5 cellular contexts compared by ENCODE assay signal in the genomic region with DNA sequence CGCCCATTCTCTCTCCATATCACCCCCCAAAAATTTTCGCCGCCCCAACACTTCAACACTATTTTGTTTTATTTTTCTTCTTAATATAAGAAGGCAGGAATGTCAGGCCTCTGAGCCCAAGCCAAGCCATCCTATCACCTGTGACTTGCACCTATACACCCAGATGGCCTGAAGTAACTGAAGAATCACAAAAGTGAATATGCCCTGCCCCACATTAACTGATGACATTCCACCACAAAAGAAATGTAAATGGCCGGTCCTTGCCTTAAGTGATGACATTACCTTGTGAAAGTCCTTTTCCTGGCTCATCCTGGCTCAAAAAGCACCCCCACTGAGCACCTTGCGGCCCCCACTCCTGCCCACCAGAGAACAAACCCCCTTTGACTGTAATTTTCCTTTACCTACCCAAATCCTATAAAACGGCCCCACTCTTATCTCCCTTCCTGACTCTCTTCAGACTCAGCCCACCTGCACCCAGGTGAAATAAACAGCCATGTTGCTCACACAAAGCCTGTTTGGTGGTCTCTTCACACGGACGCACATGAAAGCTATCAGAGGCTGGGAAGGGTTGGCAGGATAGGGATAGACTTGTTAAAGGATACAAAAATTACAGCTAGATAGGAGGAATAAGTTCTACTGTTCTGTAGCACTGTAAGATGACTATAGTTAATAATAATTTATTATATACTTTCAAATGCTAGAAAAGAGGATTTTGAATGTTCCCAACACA.
DNase-seq lines count a peak whose midpoint lies in the region; TF ChIP-seq lines count a peak whose summit lies in the region.
"Not testable (repeated sequence)": the region's sequence is repeated elsewhere in the genome, so short reads cannot be mapped to it uniquely, and the experiment has no call there.

No MANE protein-coding gene starts in this region.

- H3K9me3 ChIP-seq in H9 (ENCODE audit: control insufficient read depth, low read depth, low read length); HUES64 (ENCODE audit: insufficient read depth, low read depth, low read length); endodermal cell (ENCODE audit: control insufficient read depth, low read length): not testable (repeated sequence)

- TF ChIP-seq CTCF in H9 (conservative IDR thresholded peaks at IDR 0.05); endodermal cell (conservative IDR thresholded peaks at IDR 0.05): not testable (repeated sequence)

- peak; percentile 4 for DNase-seq in ELF-1 (ENCODE audit: low read depth, low spot score)
- DNase-seq in H9 = peak; percentile 44
- DNase-seq in endodermal cell = peak; percentile 51
- peak; percentile 12 for DNase-seq in iPS DF 19.7 (ENCODE audit: low read depth, low spot score)

- H2BK120ac ChIP-seq in H9 (ENCODE audit: low read depth, low read length, poor library complexity, severe bottlenecking) = not testable (repeated sequence)

- H2BK12ac ChIP-seq in H9 (ENCODE audit: insufficient read length, low read depth, low read length) = not testable (repeated sequence)

- WGBS in H9 (ENCODE audit: extremely low coverage, insufficient read length, low lambda C conversion rate) = no CpG with 5 or more reads among the region's 8 CpGs
- WGBS in HUES64 = 36% methylated on average over 4 of the region's 8 CpGs
- WGBS in endodermal cell (ENCODE audit: insufficient coverage in 1 of 2, insufficient read length in 1 of 2), 2 experiments = 76% methylated on average over 5 of the region's 8 CpGs; no CpG with 5 or more reads in 1 of the 2 experiments

- not testable (repeated sequence) for H3K18ac ChIP-seq in H9 (ENCODE audit: insufficient read length, low read depth, low read length)

- H3K4me1 ChIP-seq in H9 (ENCODE audit: insufficient read depth, low read length); endodermal cell (ENCODE audit: control insufficient read depth, insufficient read depth, low read length): not testable (repeated sequence)
- H3K4me1 ChIP-seq in HUES64 (ENCODE audit: insufficient read depth, low read length) = peaks cover 14% of the 10 kb centered on the region

- H3K79me1 ChIP-seq in H9 (ENCODE audit: insufficient read depth, low read depth, low read length, poor library complexity, severe bottlenecking) = not testable (repeated sequence)

- peak overlapping the region in 1 of 2 experiments; percentile 4; a peak in 1 of 5 replicates for H3K4me3 Mint-ChIP-seq in H9
- H3K4me3 Mint-ChIP-seq in endodermal cell = not testable (repeated sequence)

- not testable (repeated sequence) for H3K27me3 Mint-ChIP-seq in H9 (ENCODE audit: low read depth); endodermal cell (ENCODE audit: insufficient read depth)

- H3K27me3 ChIP-seq in H9 (ENCODE audit: insufficient read depth, low read length); HUES64 (ENCODE audit: insufficient read depth, low read length); endodermal cell (ENCODE audit: control insufficient read depth, insufficient read depth, low read length, poor library complexity, severe bottlenecking): not testable (repeated sequence)

- H3T11ph ChIP-seq in H9 (ENCODE audit: low read length) = not testable (repeated sequence)

- H3K23me2 ChIP-seq in H9 (ENCODE audit: insufficient read length, low read depth, low read length, poor library complexity, severe bottlenecking) = not testable (repeated sequence)

- H3K4ac ChIP-seq in H9 (ENCODE audit: low read depth, low read length) = not testable (repeated sequence)

- H2BK5ac ChIP-seq in H9 (ENCODE audit: insufficient read length, low read length) = not testable (repeated sequence)

- not testable (repeated sequence) for H3K4me2 ChIP-seq in H9 (ENCODE audit: insufficient read depth, insufficient read length, low read length)

- not testable (repeated sequence) for H3K14ac ChIP-seq in H9 (ENCODE audit: insufficient read depth, low read length)

- H3K56ac ChIP-seq in H9 (ENCODE audit: insufficient read length, low read depth, low read length) = not testable (repeated sequence)

- H2AK5ac ChIP-seq in H9 (ENCODE audit: insufficient read length, low read length) = not testable (repeated sequence)

- not testable (repeated sequence) for H4K8ac ChIP-seq in H9 (replicated peaks; ENCODE audit: insufficient read length, low read depth, low read length)

- not testable (repeated sequence) for H3K4me3 ChIP-seq in HUES64 (ENCODE audit: low read length); endodermal cell (ENCODE audit: low read length)

- not testable (repeated sequence) for H2AFZ ChIP-seq in H9 (ENCODE audit: low read length)

- peaks cover 1 to 15% (median 6%) of the 10 kb centered on the region in 3 experiments for H3K36me3 Mint-ChIP-seq in H9 (ENCODE audit: insufficient read depth in 1 of 3, low read depth in 3 of 3)
- not testable (repeated sequence) for H3K36me3 Mint-ChIP-seq in endodermal cell (ENCODE audit: low read depth)

- H3K79me2 ChIP-seq in H9 (ENCODE audit: insufficient read depth, low read length) = not testable (repeated sequence)

- H4K5ac ChIP-seq in H9 (ENCODE audit: insufficient read length, low read depth, low read length) = not testable (repeated sequence)

- H3K23ac ChIP-seq in H9 (ENCODE audit: insufficient read length, low read depth, low read length) = not testable (repeated sequence)

- H3K9ac ChIP-seq in H9 (ENCODE audit: extremely low read depth, insufficient read length, low read length); HUES64 (ENCODE audit: low read depth, low read length); endodermal cell (ENCODE audit: extremely low read depth, low read length, poor library complexity, severe bottlenecking): not testable (repeated sequence)

- peak overlapping the region; percentile 77 for H3K27ac ChIP-seq in H9 (ENCODE audit: insufficient read length, low read depth, low read length)
- peak overlapping the region; percentile 62; the same call in 1 of the 2 replicates for H3K27ac ChIP-seq in HUES64 (ENCODE audit: low read depth, low read length)
- not testable (repeated sequence) for H3K27ac ChIP-seq in endodermal cell (ENCODE audit: low read depth, low read length)

- H3K27ac Mint-ChIP-seq in H9 (peak overlapping the region; percentile 68 to 98 (median 88)), endodermal cell (peak overlapping the region; percentile 78)

- H3K9me3 Mint-ChIP-seq in H9 = peaks cover 8 to 23% of the 10 kb centered on the region in 2 experiments
- H3K9me3 Mint-ChIP-seq in endodermal cell = peaks cover 16% of the 10 kb centered on the region

- H3K36me3 ChIP-seq in HUES64 (ENCODE audit: insufficient read depth, low read length); endodermal cell (ENCODE audit: control insufficient read depth, insufficient read depth, low read length): not testable (repeated sequence)

- H4K91ac ChIP-seq in H9 (ENCODE audit: insufficient read length, low read depth, low read length) = not testable (repeated sequence)

- H2BK15ac ChIP-seq in H9 (ENCODE audit: low read depth, low read length) = not testable (repeated sequence)

- H4K20me1 ChIP-seq in H9 (ENCODE audit: control insufficient read depth, insufficient read depth, insufficient read length) = not testable (repeated sequence)

- H3K4me1 Mint-ChIP-seq in H9 (peaks cover 19 to 32% of the 10 kb centered on the region in 2 experiments), endodermal cell (peaks cover 16% of the 10 kb centered on the region)

- H2BK20ac ChIP-seq in H9 (ENCODE audit: low read depth, low read length, poor library complexity, severe bottlenecking) = not testable (repeated sequence)
